15 cellular contexts compared by ENCODE assay signal in the genomic region with DNA sequence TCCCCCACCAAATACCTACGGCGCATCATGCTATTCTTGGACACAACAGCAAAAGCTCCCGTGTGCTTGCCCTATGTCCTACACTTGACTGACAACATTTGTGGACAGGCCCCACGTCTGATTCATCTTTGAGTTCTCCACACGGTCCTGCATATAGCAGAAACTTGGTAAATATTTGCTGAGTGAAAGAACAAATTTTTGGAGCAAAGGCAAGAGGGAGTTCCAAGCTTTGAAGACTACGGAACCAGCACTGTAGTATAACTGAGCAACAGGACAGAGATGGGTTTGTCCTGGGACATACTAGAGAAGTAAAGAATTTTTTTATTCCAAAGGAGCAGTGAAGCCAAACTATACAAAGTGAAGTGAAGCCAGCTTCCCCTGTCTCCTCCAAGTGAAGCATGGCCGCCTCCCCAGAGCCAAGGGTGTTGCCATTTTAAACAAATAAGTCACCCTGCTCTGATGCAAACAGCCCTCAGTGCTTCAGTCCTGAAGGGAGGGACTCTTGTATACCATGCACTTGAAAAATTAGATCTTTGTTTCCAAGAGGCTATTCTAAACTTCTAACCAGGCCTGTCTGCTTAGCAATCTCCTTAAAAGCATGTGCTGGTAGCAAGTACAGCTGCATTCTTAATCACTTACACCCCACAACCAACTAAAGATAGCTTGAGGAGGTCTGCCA. TPM values are rescaled to one million over a fixed set of nuclear protein-coding genes. Genes with fewer than 3 reads are reported as not detected.
DNase-seq lines count a peak whose midpoint lies in the region; ATAC-seq, FAIRE-seq and TF ChIP-seq lines count a peak whose summit lies in the region.
"Had no signal": no experiment of that assay in that cellular context is flagged by ENCODE, and none has a peak within 500 bp of the region (broad histone marks: within the 10 kb centered on the region; RNA-seq: fewer than 3 reads in every experiment).

No MANE protein-coding gene starts in this region.

- DNase-seq in A549 (ENCODE audit: low read depth in 1 of 2, low spot score in 1 of 2) (peak; percentile 46 to 52), chondrocyte (ENCODE audit: low spot score) (no peak), mesenchymal stem cell (peak; percentile 80), NCI-H524 treated with DMSO at 0.1 percent for 48 hours (lab: John Stamatoyannopoulos, UW) (no peak), foreskin keratinocyte (no peak), DMS 273 treated with DMSO at 0.1 percent for 48 hours (lab: John Stamatoyannopoulos, UW) (no peak)
- DNase-seq: cerebellar nuclear complex, Peyer's patch, spleen had no signal

- no peak overlapping the region for H2BK120ac ChIP-seq in mesenchymal stem cell (ENCODE audit: low read depth, low read length)

- H3K4me3 Mint-ChIP-seq in chondrocyte (ENCODE audit: unreplicated experiment): no peak overlapping the region
- H3K4me3 Mint-ChIP-seq: activated CD4-positive, alpha-beta memory T cell treated with anti-CD3 and anti-CD28 coated beads for 36 hours; CD4-positive, CD25-positive, alpha-beta regulatory T cell had no signal

- H4K91ac ChIP-seq in mesenchymal stem cell (ENCODE audit: low read length): no peak overlapping the region

- peak overlapping the region; percentile 37 for H4K8ac ChIP-seq in mesenchymal stem cell (ENCODE audit: low read length)

- peak overlapping the region; percentile 78 for H3K4me2 ChIP-seq in A549
- no peak overlapping the region for H3K4me2 ChIP-seq in mesenchymal stem cell (ENCODE audit: low read length, poor library complexity, severe bottlenecking)

- H3K9ac ChIP-seq in mesenchymal stem cell (ENCODE audit: low read length): peak overlapping the region; percentile 84

- H3K4me3 ChIP-seq in A549: no peak overlapping the region
- H3K4me3 ChIP-seq in mesenchymal stem cell (ENCODE audit: insufficient read depth in 1 of 2, low read depth in 1 of 2, low read length in 2 of 2): peak overlapping the region in 1 of 2 experiments; percentile 38
- H3K4me3 ChIP-seq: Peyer's patch, spleen had no signal

- no peak overlapping the region for H2BK5ac ChIP-seq in mesenchymal stem cell (ENCODE audit: low read depth, low read length, poor library complexity, severe bottlenecking)

- no peaks in the 10 kb centered on the region for H3K27me3 Mint-ChIP-seq in chondrocyte (ENCODE audit: low read depth)
- H3K27me3 Mint-ChIP-seq: CD4-positive, CD25-positive, alpha-beta regulatory T cell had no signal

- H2AFZ ChIP-seq in mesenchymal stem cell (ENCODE audit: low read depth, low read length): no peak overlapping the region

- CTCF ChIA-PET in A549 (lab: Yijun Ruan, JAX): interaction anchor here (0.7 to 1.3 kb wide), 5 partner anchors 8 to 74 kb away, joined by 3 to 4 read pairs (median 3); no protein-coding TSS in a partner anchor

- H3K36me3 ChIP-seq in mesenchymal stem cell (ENCODE audit: control insufficient read depth in 1 of 2, insufficient read depth in 2 of 2, low read depth in 1 of 2, low read length in 2 of 2): peaks cover 0 to 6% of the 10 kb centered on the region in 2 experiments
- H3K36me3 ChIP-seq: Peyer's patch, spleen had no signal

- peak overlapping the region in 1 of 2 experiments; percentile 17 for H3K4ac ChIP-seq in mesenchymal stem cell (ENCODE audit: low read depth in 1 of 2, low read length in 2 of 2)

- FAIRE-seq in A549 (lab: Jason Lieb, UNC): no peak
- FAIRE-seq: H1 had no signal

- H3K9me3 ChIP-seq in A549: no peaks in the 10 kb centered on the region; the same call in 2 of the 3 replicates
- H3K9me3 ChIP-seq in mesenchymal stem cell (ENCODE audit: control insufficient read depth, low read length): no peaks in the 10 kb centered on the region
- H3K9me3 ChIP-seq: Peyer's patch, spleen had no signal

- POLR2A ChIA-PET in A549 (lab: Yijun Ruan, JAX): no interaction called here

- H3K27ac Mint-ChIP-seq in chondrocyte (ENCODE audit: unreplicated experiment): peak overlapping the region; percentile 57
- H3K27ac Mint-ChIP-seq: activated CD4-positive, alpha-beta memory T cell treated with anti-CD3 and anti-CD28 coated beads for 36 hours had no signal

- H3K36me3 Mint-ChIP-seq in chondrocyte (ENCODE audit: low read depth): no peaks in the 10 kb centered on the region
- H3K36me3 Mint-ChIP-seq: activated CD4-positive, alpha-beta memory T cell treated with anti-CD3 and anti-CD28 coated beads for 36 hours; immature natural killer cell had no signal

- 20% methylated on average over 7 of the region's 7 CpGs for WGBS in A549 (ENCODE audit: missing lambda C conversion rate)
- WGBS in mesenchymal stem cell: 64% methylated on average over 7 of the region's 7 CpGs

- ATAC-seq in A549: peak; percentile 88 to 91
- ATAC-seq in HG03095 (IDR thresholded peaks at IDR 0.05; ENCODE audit: unreplicated experiment): no peak
- no peak for ATAC-seq in foreskin keratinocyte

- H3K27me3 ChIP-seq in mesenchymal stem cell (ENCODE audit: control insufficient read depth in 1 of 2, insufficient read depth in 1 of 2, low read length in 2 of 2) (no peaks in the 10 kb centered on the region), foreskin keratinocyte (no peaks in the 10 kb centered on the region)
- H3K27me3 ChIP-seq: Peyer's patch, spleen had no signal

- TF ChIP-seq POLR2A in A549 (IDR thresholded peaks at IDR 0.05; ENCODE audit: low read length): no peak

- TF ChIP-seq RAD21 in A549 (conservative IDR thresholded peaks at IDR 0.05 in 1 of 2, IDR thresholded peaks at IDR 0.05 in 1 of 2) (no peak), Ishikawa (IDR thresholded peaks at IDR 0.05; ENCODE audit: low read depth) (no peak)

- H2BK12ac ChIP-seq in mesenchymal stem cell (ENCODE audit: low read length in 2 of 2): no peak overlapping the region

- peaks cover 49% of the 10 kb centered on the region for H3K4me1 Mint-ChIP-seq in chondrocyte (ENCODE audit: low read depth)

- H3K9me3 Mint-ChIP-seq in chondrocyte (ENCODE audit: low read depth): no peaks in the 10 kb centered on the region
- H3K9me3 Mint-ChIP-seq: activated CD4-positive, alpha-beta memory T cell treated with anti-CD3 and anti-CD28 coated beads for 36 hours; CD4-positive, CD25-positive, alpha-beta regulatory T cell; immature natural killer cell had no signal

- no peak for TF ChIP-seq EP300 in A549 (IDR thresholded peaks at IDR 0.05)
- TF ChIP-seq EP300 in Ishikawa (IDR thresholded peaks at IDR 0.05; ENCODE audit: borderline replicate concordance): no peak

- H3K14ac ChIP-seq in mesenchymal stem cell (ENCODE audit: low read length in 2 of 2): no peak overlapping the region

- peaks cover 20% of the 10 kb centered on the region for H3K79me1 ChIP-seq in mesenchymal stem cell (replicated peaks; ENCODE audit: low read length, poor library complexity, severe bottlenecking)

- no peak overlapping the region for H3K23ac ChIP-seq in mesenchymal stem cell (ENCODE audit: low read length in 2 of 2)

- no peak overlapping the region for H2BK15ac ChIP-seq in mesenchymal stem cell (ENCODE audit: low read depth, poor library complexity, severe bottlenecking)

- H3K27ac ChIP-seq in A549: peak overlapping the region; percentile 51 to 68
- H3K27ac ChIP-seq in mesenchymal stem cell (ENCODE audit: low read length, poor library complexity, severe bottlenecking): peak overlapping the region; percentile 21
- H3K27ac ChIP-seq in foreskin keratinocyte: no peak overlapping the region
- H3K27ac ChIP-seq: spleen had no signal

- peaks cover 30% of the 10 kb centered on the region for H3K4me1 ChIP-seq in A549
- peaks cover 13% of the 10 kb centered on the region for H3K4me1 ChIP-seq in mesenchymal stem cell (ENCODE audit: control insufficient read depth, insufficient read depth, low read depth, low read length)
- peaks cover 19% of the 10 kb centered on the region for H3K4me1 ChIP-seq in foreskin keratinocyte

- peak overlapping the region; percentile 69 for H2AK5ac ChIP-seq in mesenchymal stem cell (ENCODE audit: low read length, severe bottlenecking)

- H3K18ac ChIP-seq in mesenchymal stem cell (ENCODE audit: low read depth in 1 of 2, low read length in 2 of 2): peak overlapping the region in 1 of 2 experiments; percentile 70

- TF ChIP-seq CTCF in A549 (IDR thresholded peaks at IDR 0.05) (no peak), chondrocyte (IDR thresholded peaks at IDR 0.05) (no peak), foreskin keratinocyte (conservative IDR thresholded peaks at IDR 0.05) (no peak)

TF ChIP-seq in A549, 52 proteins besides CTCF, POLR2A, EP300 and RAD21 (continues in another document):
- TF ChIP-seq, protein P1, sequence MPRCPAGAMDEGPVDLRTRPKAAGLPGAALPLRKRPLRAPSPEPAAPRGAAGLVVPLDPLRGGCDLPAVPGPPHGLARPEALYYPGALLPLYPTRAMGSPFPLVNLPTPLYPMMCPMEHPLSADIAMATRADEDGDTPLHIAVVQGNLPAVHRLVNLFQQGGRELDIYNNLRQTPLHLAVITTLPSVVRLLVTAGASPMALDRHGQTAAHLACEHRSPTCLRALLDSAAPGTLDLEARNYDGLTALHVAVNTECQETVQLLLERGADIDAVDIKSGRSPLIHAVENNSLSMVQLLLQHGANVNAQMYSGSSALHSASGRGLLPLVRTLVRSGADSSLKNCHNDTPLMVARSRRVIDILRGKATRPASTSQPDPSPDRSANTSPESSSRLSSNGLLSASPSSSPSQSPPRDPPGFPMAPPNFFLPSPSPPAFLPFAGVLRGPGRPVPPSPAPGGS (IDR thresholded peaks at IDR 0.05): no peak

TF ChIP-seq in Ishikawa, 13 proteins besides CTCF, POLR2A, EP300 and RAD21 (continues in another document):
- TF ChIP-seq, protein P2, sequence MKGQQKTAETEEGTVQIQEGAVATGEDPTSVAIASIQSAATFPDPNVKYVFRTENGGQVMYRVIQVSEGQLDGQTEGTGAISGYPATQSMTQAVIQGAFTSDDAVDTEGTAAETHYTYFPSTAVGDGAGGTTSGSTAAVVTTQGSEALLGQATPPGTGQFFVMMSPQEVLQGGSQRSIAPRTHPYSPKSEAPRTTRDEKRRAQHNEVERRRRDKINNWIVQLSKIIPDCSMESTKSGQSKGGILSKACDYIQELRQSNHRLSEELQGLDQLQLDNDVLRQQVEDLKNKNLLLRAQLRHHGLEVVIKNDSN (IDR thresholded peaks at IDR 0.05): no peak
- TF ChIP-seq, protein P3, sequence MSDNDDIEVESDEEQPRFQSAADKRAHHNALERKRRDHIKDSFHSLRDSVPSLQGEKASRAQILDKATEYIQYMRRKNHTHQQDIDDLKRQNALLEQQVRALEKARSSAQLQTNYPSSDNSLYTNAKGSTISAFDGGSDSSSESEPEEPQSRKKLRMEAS (IDR thresholded peaks at IDR 0.05): 0 out of 2 replicates have a peak, but pooled peaks have one; percentile 31
- TF ChIP-seq NFIC (IDR thresholded peaks at IDR 0.05) (no peak; the same call in 1 of the 2 replicates), YY1 (IDR thresholded peaks at IDR 0.05; ENCODE audit: low read depth) (no peak; the same call in 1 of the 2 replicates)

RNA-seq across cellular contexts. Expression of a gene that starts 35.9 kb away (rescaled TPM):
- polyA plus RNA-seq in A549 (2011; rRNA removed): 28.1 and 29.3 TPM in 2 replicates
- 22.4 and 26.0 TPM in 2 replicates for polyA plus RNA-seq in A549 (2012; cell fraction: cytosol; rRNA removed)
- 18.5 and 23.7 TPM in 2 replicates for polyA plus RNA-seq in A549 (2012; cell fraction: nucleus; rRNA removed)
- 18.9 to 22.6 TPM (median 20.6 TPM) in 3 replicates for polyA plus RNA-seq in A549 (2017; fragmentation: RNase III; extraction: RNeasy Plus Mini Kit Qiagen cat#74134 plus additional on column Dnase treatment)
- 24.1 and 25.4 TPM in 2 replicates for polyA minus RNA-seq in A549 (2011; rRNA and poly(A)+ RNA removed)
- 21.5 to 26.1 TPM (median 23.1 TPM) in 3 replicates for total RNA-seq in chondrocyte
- 47.3 TPM for polyA plus RNA-seq in mesenchymal stem cell (2013, experiment 1 of 2)
- polyA plus RNA-seq in mesenchymal stem cell (2013, experiment 2 of 2): 45.9 TPM
- total RNA-seq in foreskin keratinocyte: 29.0 and 32.0 TPM in 2 replicates
- polyA plus RNA-seq in foreskin keratinocyte: 14.0 and 16.6 TPM in 2 replicates

Comparison
In these comparisons a context has a peak if more than half of its experiments do, and no peak if none do; other contexts are left out.
1. ATAC-seq: peak in A549 (2 of 2); none in HG03095 (single experiment) and foreskin keratinocyte (single experiment).
2. DNase-seq: peak in A549 (2 of 2) and mesenchymal stem cell (single experiment); none in chondrocyte (single experiment), NCI-H524 treated with DMSO at 0.1 percent for 48 hours (single experiment), foreskin keratinocyte (0 of 2) and DMS 273 treated with DMSO at 0.1 percent for 48 hours (single experiment).